30 cellular contexts compared by ENCODE assay signal in the genomic region with DNA sequence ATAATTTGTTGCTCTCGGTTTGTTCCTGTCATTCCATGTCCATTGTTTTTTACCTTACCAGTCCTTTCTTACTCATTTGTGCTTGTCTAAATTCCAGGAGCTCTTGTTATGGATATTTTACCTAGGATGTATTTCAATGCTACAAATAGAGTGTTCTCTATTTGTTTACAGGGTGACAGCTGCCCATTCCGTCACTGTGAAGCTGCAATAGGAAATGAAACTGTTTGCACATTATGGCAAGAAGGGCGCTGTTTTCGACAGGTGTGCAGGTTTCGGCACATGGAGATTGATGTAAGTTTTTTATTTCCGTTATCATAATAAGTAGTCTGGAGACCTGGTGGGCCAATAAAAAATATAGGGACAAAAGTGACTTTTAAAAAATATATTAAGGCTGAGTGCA. TPM values are rescaled to one million over a fixed set of nuclear protein-coding genes. Genes with fewer than 3 reads are reported as not detected.
DNase-seq lines count a peak whose midpoint lies in the region; ATAC-seq and TF ChIP-seq lines count a peak whose summit lies in the region.
"Had no signal": no experiment of that assay in that cellular context is flagged by ENCODE, and none has a peak within 500 bp of the region (broad histone marks: within the 10 kb centered on the region; RNA-seq: fewer than 3 reads in every experiment).

No MANE protein-coding gene starts in this region.

- no peaks in the 10 kb centered on the region for H3K9me3 ChIP-seq in OCI-LY1 (ENCODE audit: low read length)
- no peaks in the 10 kb centered on the region for H3K9me3 ChIP-seq in gastrocnemius medialis
- H3K9me3 ChIP-seq: HAP-1, Peyer's patch had no signal

- H3K27ac Mint-ChIP-seq in IgD-negative memory B cell (peak overlapping the region; percentile 72 to 93 (median 93)), activated B cell treated with CpG ODN at 0.5 μM for 24 hours (peak overlapping the region; percentile 66)
- H3K27ac Mint-ChIP-seq: CD8-positive, alpha-beta T cell; HFFc6 had no signal

- CTCF ChIA-PET in activated B cell treated with CpG ODN at 0.5 μM for 24 hours (lab: Charles Lee), result interaction anchor here (0.8 kb wide), 1 partner anchor 551 kb away, joined by 3 read pairs; no protein-coding TSS in a partner anchor

- H3K4me1 Mint-ChIP-seq in IgD-negative memory B cell (peaks cover 4 to 16% (median 11%) of the 10 kb centered on the region in 3 donors), activated B cell treated with CpG ODN at 0.5 μM for 24 hours (peaks cover 10% of the 10 kb centered on the region)

- H3K4me1 ChIP-seq in OCI-LY1 (ENCODE audit: insufficient read depth, low read length, severe bottlenecking), result peaks cover 32% of the 10 kb centered on the region
- peaks cover 4 to 8% of the 10 kb centered on the region in 2 donors for H3K4me1 ChIP-seq in gastrocnemius medialis
- H3K4me1 ChIP-seq: HAP-1, Peyer's patch had no signal

- peak overlapping the region; percentile 18 for H3K4me3 ChIP-seq in OCI-LY1 (ENCODE audit: low read depth, low read length, poor library complexity, severe bottlenecking)
- no peak overlapping the region for H3K4me3 ChIP-seq in gastrocnemius medialis
- H3K4me3 ChIP-seq: GM12878, HAP-1, Peyer's patch, SK-N-MC had no signal

- POLR2A ChIA-PET in activated B cell treated with CpG ODN at 0.5 μM for 24 hours (lab: Charles Lee), result no interaction called here

- H3K4me2 ChIP-seq in OCI-LY1 (ENCODE audit: low read length), result peak overlapping the region; percentile 62

- H4K20me1 ChIP-seq in OCI-LY1 (ENCODE audit: insufficient read depth, low read length), result no peaks in the 10 kb centered on the region

- TF ChIP-seq CTCF in OCI-LY1 (IDR thresholded peaks at IDR 0.05; ENCODE audit: low read length) (no peak), activated B cell treated with CpG ODN at 0.5 μM for 24 hours (IDR thresholded peaks at IDR 0.05) (no peak), gastrocnemius medialis (IDR thresholded peaks at IDR 0.05 in 4 of 5, conservative IDR thresholded peaks at IDR 0.05 in 1 of 5) (no peak)

- no peak overlapping the region for H2AFZ ChIP-seq in OCI-LY1 (ENCODE audit: low read length)

- no peaks in the 10 kb centered on the region for H3K9me3 Mint-ChIP-seq in IgD-negative memory B cell
- no peaks in the 10 kb centered on the region for H3K9me3 Mint-ChIP-seq in activated B cell treated with CpG ODN at 0.5 μM for 24 hours
- H3K9me3 Mint-ChIP-seq: CD8-positive, alpha-beta T cell; HFFc6 had no signal

- H3K36me3 Mint-ChIP-seq in IgD-negative memory B cell, result peaks cover 13% of the 10 kb centered on the region
- H3K36me3 Mint-ChIP-seq in activated B cell treated with CpG ODN at 0.5 μM for 24 hours (ENCODE audit: low read depth), result peaks cover 74% of the 10 kb centered on the region

- H3K27ac ChIP-seq in OCI-LY1 (ENCODE audit: low read depth, low read length, poor library complexity, severe bottlenecking) (peak overlapping the region; percentile 90), gastrocnemius medialis (peak overlapping the region; percentile 4 to 45 (median 36))
- H3K27ac ChIP-seq: C4-2B, HL-60, Peyer's patch, SK-N-MC had no signal

- ATAC-seq in activated B cell treated with CpG ODN at 0.5 μM for 24 hours (ENCODE audit: low read depth), result peak; percentile 18
- ATAC-seq in gastrocnemius medialis, result peak; percentile 54 to 62
- ATAC-seq: CD8-positive, alpha-beta T cell; GM12878 had no signal

- H3F3A ChIP-seq in OCI-LY1 (ENCODE audit: insufficient read depth, low read length), result peaks cover 10% of the 10 kb centered on the region; the same call in 1 of the 2 replicates

- H3K27me3 Mint-ChIP-seq in IgD-negative memory B cell, result no peaks in the 10 kb centered on the region
- no peaks in the 10 kb centered on the region for H3K27me3 Mint-ChIP-seq in activated B cell treated with CpG ODN at 0.5 μM for 24 hours

- DNase-seq in activated B cell treated with CpG ODN at 0.5 μM for 24 hours (no peak), gastrocnemius medialis (no peak), iPS-NIHi7 (ENCODE audit: extremely low spot score) (no peak), KG1 (lab: John Stamatoyannopoulos, UW) (no peak), T1000 (lab: John Stamatoyannopoulos, UW) (no peak), hepatic stellate cell (ENCODE audit: low spot score) (no peak)
- DNase-seq: CD8-positive, alpha-beta T cell; DMS 273 treated with DMSO at 0.1 percent for 48 hours; DMS79; EL; GDM1; GOT3; HFFc6; Karpas-422; NCI-H1105; NCI-H1436 treated with DMSO at 0.1 percent for 48 hours; NCI-H187 treated with DMSO at 0.1 percent for 48 hours; NCI-H2107; NCI-H524 treated with DMSO at 0.1 percent for 48 hours; NCI-H82; OCI-M1; Peyer's patch; SIG-M5 had no signal

- peaks cover 82% of the 10 kb centered on the region for H3K36me3 ChIP-seq in OCI-LY1 (ENCODE audit: insufficient read depth, low read length)
- H3K36me3 ChIP-seq in gastrocnemius medialis, result peaks cover 0 to 63% of the 10 kb centered on the region in 2 donors

- no peaks in the 10 kb centered on the region for H3K9me2 ChIP-seq in OCI-LY1 (ENCODE audit: low read depth, low read length)

- peak overlapping the region; percentile 7; the same call in 1 of the 2 replicates for H3K9ac ChIP-seq in OCI-LY1 (ENCODE audit: low read length)

- H3K79me2 ChIP-seq in OCI-LY1 (ENCODE audit: insufficient read depth, low read length), result peaks cover 6% of the 10 kb centered on the region; the same call in 1 of the 2 replicates

- in situ Hi-C loops in gastrocnemius medialis (cut with MboI; ENCODE audit: low sequenced_read_pairs in 4 of 4), result loop anchor here in 1 of 4 donors (25.0 kb wide), 1 partner anchor 719 kb away; no protein-coding TSS in a partner anchor

- intact Hi-C loops in activated B cell treated with CpG ODN at 0.5 μM for 24 hours (cut with micrococcal nuclease), result no loop called here
- intact Hi-C loops in gastrocnemius medialis (cut with DNase I; ENCODE audit: low total_unique reads), result no loop called here

- H3K27me3 ChIP-seq in OCI-LY1 (ENCODE audit: insufficient read depth, low read length), result no peaks in the 10 kb centered on the region
- H3K27me3 ChIP-seq in gastrocnemius medialis, result no peaks in the 10 kb centered on the region
- H3K27me3 ChIP-seq: Peyer's patch had no signal

- no peak for TF ChIP-seq POLR2A in gastrocnemius medialis (IDR thresholded peaks at IDR 0.05)

- H3K4me3 Mint-ChIP-seq in IgD-negative memory B cell (peak overlapping the region in 2 of 4 donors; percentile 2 to 47), activated B cell treated with CpG ODN at 0.5 μM for 24 hours (no peak overlapping the region)
- H3K4me3 Mint-ChIP-seq: CD8-positive, alpha-beta T cell; HFFc6 had no signal

RNA-seq across cellular contexts. Expression of a gene that starts 23.0 kb away (rescaled TPM):
- 1.2 TPM for polyA plus RNA-seq in IgD-negative memory B cell
- 26.3 and 31.4 TPM in 2 replicates for total RNA-seq in activated B cell treated with CpG ODN at 0.5 μM for 24 hours
- total RNA-seq in gastrocnemius medialis, result 10 to 100 TPM in 3 of 4 donors, 1 to 10 TPM in 1; 9.0 to 42.5 (median 27.6) TPM

RNA-seq across cellular contexts. Expression of a gene that starts 23.0 kb away (rescaled TPM):
- 52.7 TPM for polyA plus RNA-seq in IgD-negative memory B cell
- total RNA-seq in activated B cell treated with CpG ODN at 0.5 μM for 24 hours (85.6 and 91.6 TPM in 2 replicates), gastrocnemius medialis (100 to 1,000 TPM in 1 of 4 donors, 10 to 100 TPM in 3; 71.0 to 131 (median 92.0) TPM)

RNA-seq across cellular contexts. Expression of a gene that starts 43.0 kb away (rescaled TPM):
- polyA plus RNA-seq in IgD-negative memory B cell, result 196 TPM
- total RNA-seq in activated B cell treated with CpG ODN at 0.5 μM for 24 hours, result 149 and 156 TPM in 2 replicates
- total RNA-seq in gastrocnemius medialis, result 10 to 100 TPM; 23.7 to 39.1 (median 30.5) TPM

RNA-seq across cellular contexts. Expression of a gene that starts 53.4 kb away (rescaled TPM):
- polyA plus RNA-seq in IgD-negative memory B cell, result 46.8 TPM
- total RNA-seq in activated B cell treated with CpG ODN at 0.5 μM for 24 hours (12.0 and 13.5 TPM in 2 replicates), gastrocnemius medialis (under 1 TPM in 1 of 4 donors, not detected in 3; 0.19 TPM)
- total RNA-seq: HFFc6 had no signal
